Comparison of ENCODE assay signal across 9 cellular contexts in genomic region chr5:123051206-123051605, GRCh38. TPM values are rescaled to one million over a fixed set of nuclear protein-coding genes. Genes with fewer than 3 reads are reported as not detected.
"Had no signal": no experiment of that assay in that cellular context is flagged by ENCODE, and none has a peak within 500 bp of the region (broad histone marks: within the 10 kb centered on the region; RNA-seq: fewer than 3 reads in every experiment).

No MANE protein-coding gene starts in this region.

- H3K4me2 ChIP-seq: GM23338 had no signal

- ATAC-seq: GM23338, K562 had no signal

- H3K4me3 Mint-ChIP-seq: GM23338, H9 had no signal

- H3K9me3 Mint-ChIP-seq: GM23338 had no signal

- DNase-seq: H9, HCEC 1CT, IMR-90 had no signal

- H2AFZ ChIP-seq: GM23338 had no signal

- FAIRE-seq: H1, H54, HTR-8/SVneo, K562 had no signal

- H3K4me1 Mint-ChIP-seq: GM23338, H9 had no signal

- H3K27ac Mint-ChIP-seq: GM23338, H9 had no signal

- H3K4me3 ChIP-seq: GM23338, K562 had no signal

RNA-seq across cellular contexts. Expression of gene PRDM6, which starts 37.8 kb away (rescaled TPM):
- total RNA-seq: HT-29 had no signal
